ENCODE assay signal across 8 cellular contexts in genomic region chr5:150672237-150672883, GRCh38. TPM values are rescaled to one million over a fixed set of nuclear protein-coding genes. Genes with fewer than 3 reads are reported as not detected.
A peak's percentile ranks its signal among the peaks of the same experiment; 100 is the strongest.
DNase-seq lines count a peak whose midpoint lies in the region; ATAC-seq and TF ChIP-seq lines count a peak whose summit lies in the region.

No MANE protein-coding gene starts in this region.

- H2AFZ ChIP-seq in SK-N-SH (ENCODE audit: low read depth) = peak overlapping the region; percentile 57

- H3F3A ChIP-seq in SK-N-SH (replicated peaks; ENCODE audit: insufficient read depth) = peaks cover 16% of the 10 kb centered on the region

- peak; percentile 63 to 76 for ATAC-seq in lower lobe of right lung
- peak; percentile 73 for ATAC-seq in stimulated activated naive CD8-positive, alpha-beta T cell treated with anti-CD3 and anti-CD28 coated beads, Interleukin-15, amount 100 ng/mL, for 72 hours

- no peak for TF ChIP-seq EP300 in SK-N-SH (IDR thresholded peaks at IDR 0.05; ENCODE audit: borderline replicate concordance in 1 of 2, low read depth in 1 of 2, low read length in 1 of 2)

- no peak for TF ChIP-seq RAD21 in SK-N-SH (IDR thresholded peaks at IDR 0.05; ENCODE audit: low read length)

- H3K27me3 Mint-ChIP-seq in stimulated activated naive CD8-positive, alpha-beta T cell treated with anti-CD3 and anti-CD28 coated beads, Interleukin-15, amount 100 ng/mL, for 72 hours = peaks cover 33% of the 10 kb centered on the region

- H3K9me2 ChIP-seq in SK-N-SH = no peaks in the 10 kb centered on the region

- peak overlapping the region; percentile 39 to 49 for H3K4me3 ChIP-seq in SK-N-SH (ENCODE audit: low read depth in 2 of 2, low read length in 1 of 2)
- H3K4me3 ChIP-seq in coronary artery = peak overlapping the region; percentile 85
- H3K4me3 ChIP-seq in lower lobe of right lung = peak overlapping the region; percentile 64

- H3K9me3 ChIP-seq in SK-N-SH = no peaks in the 10 kb centered on the region
- no peaks in the 10 kb centered on the region for H3K9me3 ChIP-seq in lower lobe of right lung

- no peaks in the 10 kb centered on the region for H3K9me3 Mint-ChIP-seq in stimulated activated naive CD8-positive, alpha-beta T cell treated with anti-CD3 and anti-CD28 coated beads, Interleukin-15, amount 100 ng/mL, for 72 hours

- H3K9ac ChIP-seq in SK-N-SH = no peak overlapping the region

- no peaks in the 10 kb centered on the region for H3K79me2 ChIP-seq in SK-N-SH (ENCODE audit: insufficient read depth)

- H3K36me3 ChIP-seq in SK-N-SH (replicated peaks in 1 of 2; ENCODE audit: control insufficient read depth in 1 of 2, insufficient read depth in 2 of 2, low read length in 1 of 2) = no peaks in the 10 kb centered on the region
- H3K36me3 ChIP-seq in lower lobe of right lung = no peaks in the 10 kb centered on the region

- WGBS in SK-N-SH (ENCODE audit: low lambda C conversion rate) = 24% methylated on average over 19 of the region's 38 CpGs

- peak overlapping the region; percentile 30; the same call in 1 of the 2 replicates for H3K4me2 ChIP-seq in SK-N-SH

- H4K20me1 ChIP-seq in SK-N-SH (ENCODE audit: insufficient read depth) = no peaks in the 10 kb centered on the region

- H3K27me3 ChIP-seq in SK-N-SH (ENCODE audit: insufficient read depth) = no peaks in the 10 kb centered on the region
- H3K27me3 ChIP-seq in lower lobe of right lung (ENCODE audit: low read depth) = peaks cover 9% of the 10 kb centered on the region

- intact Hi-C loops in lower lobe of right lung (cut with DNase I) = no loop called here

- no peak overlapping the region for H3K27ac ChIP-seq in SK-N-SH (ENCODE audit: low read depth in 2 of 2, low read length in 1 of 2)
- H3K27ac ChIP-seq in coronary artery = peak overlapping the region; percentile 56 to 78
- H3K27ac ChIP-seq in lower lobe of right lung = no peak overlapping the region

- POLR2A ChIA-PET in SK-N-SH (lab: Yijun Ruan, JAX) = interaction anchor here (0.6 to 1.8 kb wide), 3 partner anchors 15 to 107 kb away, joined by 3 to 4 read pairs (median 4); partner anchors contain the start of genes RBM22 and SMIM3

- DNase-seq in DMS 273 (lab: John Stamatoyannopoulos, UW; ENCODE audit: unreplicated experiment) (peak; percentile 49), DMS 273 treated with DMSO at 0.1 percent for 48 hours (lab: John Stamatoyannopoulos, UW) (no peak), SK-N-SH (peak; percentile 83), coronary artery (ENCODE audit: low spot score) (no peak), lower lobe of right lung (no peak), NCI-H1436 treated with DMSO at 0.1 percent for 48 hours (lab: John Stamatoyannopoulos, UW) (no peak), SIG-M5 treated with dmso at 0.1 percent for 504 hours (lab: John Stamatoyannopoulos, UW; ENCODE audit: unreplicated experiment) (no peak)
- peak in 1 of 2 donors; percentile 20 for DNase-seq in stimulated activated naive CD8-positive, alpha-beta T cell treated with anti-CD3 and anti-CD28 coated beads, Interleukin-15, amount 100 ng/mL, for 72 hours

- CTCF ChIA-PET in SK-N-SH (lab: Yijun Ruan, JAX) = interaction anchor here (0.8 to 4.3 kb wide), 10 partner anchors 10 to 236 kb away, joined by 3 to 32 read pairs (median 4); partner anchors contain the start of genes MYOZ3 and RBM22

- peaks cover 10% of the 10 kb centered on the region for H3K4me1 Mint-ChIP-seq in stimulated activated naive CD8-positive, alpha-beta T cell treated with anti-CD3 and anti-CD28 coated beads, Interleukin-15, amount 100 ng/mL, for 72 hours

- H3K27ac Mint-ChIP-seq in stimulated activated naive CD8-positive, alpha-beta T cell treated with anti-CD3 and anti-CD28 coated beads, Interleukin-15, amount 100 ng/mL, for 72 hours = no peak overlapping the region

- TF ChIP-seq CTCF in SK-N-SH (IDR thresholded peaks at IDR 0.05) = no peak
- TF ChIP-seq CTCF in coronary artery (IDR thresholded peaks at IDR 0.05) = no peak
- no peak for TF ChIP-seq CTCF in lower lobe of right lung (IDR thresholded peaks at IDR 0.05)

- H3K4me3 Mint-ChIP-seq in stimulated activated naive CD8-positive, alpha-beta T cell treated with anti-CD3 and anti-CD28 coated beads, Interleukin-15, amount 100 ng/mL, for 72 hours = peak overlapping the region; percentile 75 to 78

- peaks cover 13 to 23% of the 10 kb centered on the region in 2 experiments; a peak in 2 of 4 replicates for H3K4me1 ChIP-seq in SK-N-SH (ENCODE audit: control insufficient read depth in 1 of 2, insufficient read depth in 2 of 2, low read depth in 1 of 2, low read length in 1 of 2)
- peaks cover 23% of the 10 kb centered on the region for H3K4me1 ChIP-seq in lower lobe of right lung

TF ChIP-seq in SK-N-SH, 30 proteins besides CTCF, POLR2A, EP300 and RAD21:
- TF ChIP-seq NFIC (IDR thresholded peaks at IDR 0.05; ENCODE audit: borderline replicate concordance) = no peak
- peak; percentile 60 for TF ChIP-seq CHD2 (IDR thresholded peaks at IDR 0.05; ENCODE audit: low read length, partially characterized antibody)

RNA-seq across cellular contexts. Expression of gene MYOZ3, which starts 11.3 kb away (rescaled TPM):
- 0.26 and 0.41 TPM in 2 replicates for polyA plus RNA-seq in SK-N-SH (2012; rRNA removed)
- polyA plus RNA-seq in SK-N-SH (2012; cell fraction: cytosol; rRNA removed) = 0.31 and 0.35 TPM in 2 replicates
- polyA plus RNA-seq in SK-N-SH (2012; cell fraction: nucleus; rRNA removed) = 0.48 and 0.67 TPM in 2 replicates
- total RNA-seq in lower lobe of right lung = 0.92 TPM

RNA-seq across cellular contexts. Expression of gene RBM22, which starts 28.5 kb away (rescaled TPM):
- polyA plus RNA-seq in SK-N-SH (2012; rRNA removed) = 30.7 and 41.0 TPM in 2 replicates
- 27.2 and 30.1 TPM in 2 replicates for polyA plus RNA-seq in SK-N-SH (2012; cell fraction: cytosol; rRNA removed)
- 39.9 and 65.8 TPM in 2 replicates for polyA plus RNA-seq in SK-N-SH (2012; cell fraction: nucleus; rRNA removed)
- 46.8 TPM for total RNA-seq in lower lobe of right lung

RNA-seq across cellular contexts. Expression of gene SYNPO, which starts 31.9 kb away (rescaled TPM):
- polyA plus RNA-seq in SK-N-SH (2012; rRNA removed) = 3.0 and 5.1 TPM in 2 replicates
- 3.3 and 4.5 TPM in 2 replicates for polyA plus RNA-seq in SK-N-SH (2012; cell fraction: cytosol; rRNA removed)
- 9.8 and 14.0 TPM in 2 replicates for polyA plus RNA-seq in SK-N-SH (2012; cell fraction: nucleus; rRNA removed)
- 90.6 TPM for total RNA-seq in lower lobe of right lung

Comparison
In these comparisons a context has a peak if more than half of its experiments do, and no peak if none do; other contexts are left out.
1. DNase-seq: peak in DMS 273 (single experiment) and SK-N-SH (single experiment); none in DMS 273 treated with DMSO at 0.1 percent for 48 hours (single experiment), coronary artery (single experiment), lower lobe of right lung (single experiment), NCI-H1436 treated with DMSO at 0.1 percent for 48 hours (single experiment) and SIG-M5 treated with dmso at 0.1 percent for 504 hours (single experiment).
2. H3K27ac ChIP-seq: peak in coronary artery (2 of 2); none in SK-N-SH (0 of 2) and lower lobe of right lung (single experiment).
3. Peak in every context shown above with its lines, with median percentiles within 50 percentile points of each other: H3K4me3 ChIP-seq.